16 cellular contexts compared by ENCODE assay signal in genomic region chr5:80268916-80269315, GRCh38. TPM values are rescaled to one million over a fixed set of nuclear protein-coding genes. Genes with fewer than 3 reads are reported as not detected.
DNase-seq lines count a peak whose midpoint lies in the region; ATAC-seq and TF ChIP-seq lines count a peak whose summit lies in the region.
"Had no signal": no experiment of that assay in that cellular context is flagged by ENCODE, and none has a peak within 500 bp of the region (broad histone marks: within the 10 kb centered on the region; RNA-seq: fewer than 3 reads in every experiment).

No MANE protein-coding gene starts in this region.

- no peaks in the 10 kb centered on the region for H3K4me1 ChIP-seq in mesenchymal stem cell (ENCODE audit: control insufficient read depth, insufficient read depth, low read depth, low read length)
- no peaks in the 10 kb centered on the region for H3K4me1 ChIP-seq in gastrocnemius medialis

- DNase-seq in stimulated activated naive CD8-positive, alpha-beta T cell treated with anti-CD3 and anti-CD28 coated beads, Interleukin-15, Interleukin-2, amounts not matched to agents 100 U/mL and 50 U/mL, for 24 hours, result no peak
- DNase-seq in activated CD4-positive, alpha-beta memory T cell treated with anti-CD3 and anti-CD28 coated beads for 36 hours, result no peak
- DNase-seq in mesenchymal stem cell, result peak; percentile 54
- no peak for DNase-seq in gastrocnemius medialis
- DNase-seq: dorsolateral prefrontal cortex, mammary epithelial cell, NCI-H2171 treated with DMSO at 0.1 percent for 48 hours, OCI-M1, SW 1271 had no signal

- no peak overlapping the region for H3K14ac ChIP-seq in mesenchymal stem cell (ENCODE audit: low read length in 2 of 2)

- no peaks in the 10 kb centered on the region for H3K36me3 Mint-ChIP-seq in stimulated activated naive CD8-positive, alpha-beta T cell treated with anti-CD3 and anti-CD28 coated beads, Interleukin-15, Interleukin-2, amounts not matched to agents 100 ng/mL and 50 ng/mL, for 24 hours (ENCODE audit: low read depth)
- no peaks in the 10 kb centered on the region for H3K36me3 Mint-ChIP-seq in activated CD4-positive, alpha-beta memory T cell treated with anti-CD3 and anti-CD28 coated beads for 36 hours

- no peak for TF ChIP-seq CTCF in gastrocnemius medialis (IDR thresholded peaks at IDR 0.05 in 4 of 5, conservative IDR thresholded peaks at IDR 0.05 in 1 of 5)

- H3K4me3 Mint-ChIP-seq in stimulated activated naive CD8-positive, alpha-beta T cell treated with anti-CD3 and anti-CD28 coated beads, Interleukin-15, Interleukin-2, amounts not matched to agents 100 ng/mL and 50 ng/mL, for 24 hours, result peak overlapping the region; percentile 56
- peak overlapping the region; percentile 20 for H3K4me3 Mint-ChIP-seq in activated CD4-positive, alpha-beta memory T cell treated with anti-CD3 and anti-CD28 coated beads for 36 hours

- no peak overlapping the region for H2AK5ac ChIP-seq in mesenchymal stem cell (ENCODE audit: low read length, severe bottlenecking)

- no peak for TF ChIP-seq POLR2A in gastrocnemius medialis (IDR thresholded peaks at IDR 0.05)

- H3K9ac ChIP-seq in mesenchymal stem cell (ENCODE audit: low read length), result no peak overlapping the region

- CTCF ChIA-PET in activated CD4-positive, alpha-beta memory T cell treated with anti-CD3 and anti-CD28 coated beads for 36 hours (lab: Charles Lee), result interaction anchor here (0.7 to 1.5 kb wide), 5 partner anchors 13 to 186 kb away, joined by 3 to 5 read pairs (median 3); partner anchors contain the start of gene SERINC5

- no peak for ATAC-seq in stimulated activated naive CD8-positive, alpha-beta T cell treated with anti-CD3 and anti-CD28 coated beads, Interleukin-15, Interleukin-2, amounts not matched to agents 100 U/mL and 50 U/mL, for 24 hours
- no peak for ATAC-seq in gastrocnemius medialis
- ATAC-seq in HG03135 (IDR thresholded peaks at IDR 0.05; ENCODE audit: unreplicated experiment), result no peak
- ATAC-seq in HG03521 (IDR thresholded peaks at IDR 0.05; ENCODE audit: unreplicated experiment), result no peak
- no peak for ATAC-seq in HG03460 (IDR thresholded peaks at IDR 0.05; ENCODE audit: unreplicated experiment)

- H2AFZ ChIP-seq in mesenchymal stem cell (ENCODE audit: low read depth, low read length), result no peak overlapping the region

- H2BK12ac ChIP-seq in mesenchymal stem cell (ENCODE audit: low read length in 2 of 2), result no peak overlapping the region

- H3K36me3 ChIP-seq in mesenchymal stem cell (ENCODE audit: control insufficient read depth in 1 of 2, insufficient read depth in 2 of 2, low read depth in 1 of 2, low read length in 2 of 2), result no peaks in the 10 kb centered on the region
- H3K36me3 ChIP-seq in gastrocnemius medialis, result no peaks in the 10 kb centered on the region

- H3K27me3 ChIP-seq in mesenchymal stem cell (ENCODE audit: control insufficient read depth in 1 of 2, insufficient read depth in 1 of 2, low read length in 2 of 2), result no peaks in the 10 kb centered on the region
- no peaks in the 10 kb centered on the region for H3K27me3 ChIP-seq in gastrocnemius medialis
- H3K27me3 ChIP-seq: dorsolateral prefrontal cortex had no signal

- intact Hi-C loops in activated CD4-positive, alpha-beta memory T cell treated with anti-CD3 and anti-CD28 coated beads for 36 hours (cut with micrococcal nuclease), result no loop called here
- intact Hi-C loops in gastrocnemius medialis (cut with DNase I; ENCODE audit: low total_unique reads), result loop anchor here (5.0 kb wide), 1 partner anchor 1192 kb away; no protein-coding TSS in a partner anchor

- H3K23ac ChIP-seq in mesenchymal stem cell (ENCODE audit: low read length in 2 of 2), result no peak overlapping the region

- H3K4me2 ChIP-seq in mesenchymal stem cell (ENCODE audit: low read length, poor library complexity, severe bottlenecking), result no peak overlapping the region

- H3K27ac Mint-ChIP-seq in stimulated activated naive CD8-positive, alpha-beta T cell treated with anti-CD3 and anti-CD28 coated beads, Interleukin-15, Interleukin-2, amounts not matched to agents 100 ng/mL and 50 ng/mL, for 24 hours, result peak overlapping the region; percentile 82
- peak overlapping the region; percentile 82 for H3K27ac Mint-ChIP-seq in activated CD4-positive, alpha-beta memory T cell treated with anti-CD3 and anti-CD28 coated beads for 36 hours

- H3K79me1 ChIP-seq in mesenchymal stem cell (replicated peaks; ENCODE audit: low read length, poor library complexity, severe bottlenecking), result no peaks in the 10 kb centered on the region

- H3K4ac ChIP-seq in mesenchymal stem cell (ENCODE audit: low read depth in 1 of 2, low read length in 2 of 2), result no peak overlapping the region

- no peak overlapping the region for H4K8ac ChIP-seq in mesenchymal stem cell (ENCODE audit: low read length)

- no peaks in the 10 kb centered on the region for H3K27me3 Mint-ChIP-seq in stimulated activated naive CD8-positive, alpha-beta T cell treated with anti-CD3 and anti-CD28 coated beads, Interleukin-15, Interleukin-2, amounts not matched to agents 100 ng/mL and 50 ng/mL, for 24 hours
- H3K27me3 Mint-ChIP-seq in activated CD4-positive, alpha-beta memory T cell treated with anti-CD3 and anti-CD28 coated beads for 36 hours, result no peaks in the 10 kb centered on the region

- in situ Hi-C loops in gastrocnemius medialis (cut with MboI; ENCODE audit: low sequenced_read_pairs in 4 of 4), result no loop called here

- H3K4me1 Mint-ChIP-seq in stimulated activated naive CD8-positive, alpha-beta T cell treated with anti-CD3 and anti-CD28 coated beads, Interleukin-15, Interleukin-2, amounts not matched to agents 100 ng/mL and 50 ng/mL, for 24 hours (ENCODE audit: low read depth), result peaks cover 32% of the 10 kb centered on the region
- H3K4me1 Mint-ChIP-seq in activated CD4-positive, alpha-beta memory T cell treated with anti-CD3 and anti-CD28 coated beads for 36 hours (ENCODE audit: low read depth), result peaks cover 29% of the 10 kb centered on the region

- POLR2A ChIA-PET in activated CD4-positive, alpha-beta memory T cell treated with anti-CD3 and anti-CD28 coated beads for 36 hours (lab: Charles Lee), result interaction anchor here (1.0 to 4.7 kb wide), 2 partner anchors 13 to 143 kb away, joined by 3 to 32 read pairs; partner anchors contain the start of gene SERINC5

- no peak overlapping the region for H3K18ac ChIP-seq in mesenchymal stem cell (ENCODE audit: low read depth in 1 of 2, low read length in 2 of 2)

- H2BK120ac ChIP-seq in mesenchymal stem cell (ENCODE audit: low read depth, low read length), result no peak overlapping the region

- no peak overlapping the region for H4K91ac ChIP-seq in mesenchymal stem cell (ENCODE audit: low read length)

- no peak overlapping the region for H2BK5ac ChIP-seq in mesenchymal stem cell (ENCODE audit: low read depth, low read length, poor library complexity, severe bottlenecking)

- H3K9me3 ChIP-seq in mesenchymal stem cell (ENCODE audit: control insufficient read depth, low read length), result no peaks in the 10 kb centered on the region
- no peaks in the 10 kb centered on the region for H3K9me3 ChIP-seq in gastrocnemius medialis

- WGBS in mesenchymal stem cell, result 20% methylated on average over 1 of the region's 5 CpGs

- H2BK15ac ChIP-seq in mesenchymal stem cell (ENCODE audit: low read depth, poor library complexity, severe bottlenecking), result no peak overlapping the region

- H3K4me3 ChIP-seq in mesenchymal stem cell (ENCODE audit: insufficient read depth in 1 of 2, low read depth in 1 of 2, low read length in 2 of 2), result no peak overlapping the region
- H3K4me3 ChIP-seq in gastrocnemius medialis, result no peak overlapping the region
- H3K4me3 ChIP-seq: dorsolateral prefrontal cortex had no signal

- no peaks in the 10 kb centered on the region for H3K9me3 Mint-ChIP-seq in stimulated activated naive CD8-positive, alpha-beta T cell treated with anti-CD3 and anti-CD28 coated beads, Interleukin-15, Interleukin-2, amounts not matched to agents 100 ng/mL and 50 ng/mL, for 24 hours
- H3K9me3 Mint-ChIP-seq in activated CD4-positive, alpha-beta memory T cell treated with anti-CD3 and anti-CD28 coated beads for 36 hours, result no peaks in the 10 kb centered on the region

- no peak overlapping the region for H3K27ac ChIP-seq in mesenchymal stem cell (ENCODE audit: low read length, poor library complexity, severe bottlenecking)
- no peak overlapping the region for H3K27ac ChIP-seq in gastrocnemius medialis

RNA-seq across cellular contexts. Expression of gene SERINC5, which starts 13.1 kb away (rescaled TPM):
- 10 to 100 TPM; 42.8 to 48.0 TPM for total RNA-seq in activated CD4-positive, alpha-beta memory T cell treated with anti-CD3 and anti-CD28 coated beads for 36 hours
- polyA plus RNA-seq in mesenchymal stem cell (2013, experiment 1 of 2), result 6.8 TPM
- polyA plus RNA-seq in mesenchymal stem cell (2013, experiment 2 of 2), result 7.0 TPM
- 1 to 10 TPM; 1.4 to 5.3 (median 3.0) TPM for total RNA-seq in gastrocnemius medialis

RNA-seq across cellular contexts. Expression of gene SPZ1, which starts 50.9 kb away (rescaled TPM):
- not detected for total RNA-seq in activated CD4-positive, alpha-beta memory T cell treated with anti-CD3 and anti-CD28 coated beads for 36 hours
- polyA plus RNA-seq in mesenchymal stem cell (2013, experiment 1 of 2), result not detected
- polyA plus RNA-seq in mesenchymal stem cell (2013, experiment 2 of 2), result not detected
- not detected for total RNA-seq in gastrocnemius medialis
- total RNA-seq: dorsolateral prefrontal cortex, fibroblast of villous mesenchyme, mammary epithelial cell, posterior vena cava had no signal
- polyA plus RNA-seq: adipose tissue, mammary epithelial cell had no signal

Comparison
In these comparisons a context has a peak if more than half of its experiments do, and no peak if none do; other contexts are left out.
1. RNA of gene SERINC5, which starts 13.1 kb away (total RNA-seq): 42.8 to 48.0 TPM in activated CD4-positive, alpha-beta memory T cell treated with anti-CD3 and anti-CD28 coated beads for 36 hours; 1.4 to 5.3 TPM in gastrocnemius medialis; every median in the first group is over 4 times any median in the second.